22 cellular contexts compared by ENCODE assay signal in the genomic region with DNA sequence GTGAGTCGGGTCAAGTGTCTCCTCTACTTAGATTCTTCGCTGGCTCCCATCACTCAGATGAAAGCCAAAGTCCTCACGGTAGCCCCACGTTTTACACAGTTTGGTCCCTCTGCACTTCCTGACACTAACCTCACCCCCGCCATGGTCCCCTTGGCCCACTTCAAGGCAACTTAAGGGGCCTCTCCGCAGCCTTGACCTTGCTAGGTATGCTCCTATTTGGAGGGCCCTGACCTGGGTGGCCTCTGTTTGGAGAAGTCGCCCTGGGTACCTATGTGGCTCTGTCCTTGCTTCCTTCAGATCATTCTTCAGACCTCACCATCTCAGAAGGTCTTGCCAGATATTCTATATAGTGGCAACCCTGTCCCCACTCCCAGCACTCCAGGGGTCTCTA.
"Had no signal": no experiment of that assay in that cellular context is flagged by ENCODE, and none has a peak within 500 bp of the region (broad histone marks: within the 10 kb centered on the region; RNA-seq: fewer than 3 reads in every experiment).

No MANE protein-coding gene starts in this region.

- H3K4me1 Mint-ChIP-seq: stimulated activated effector memory CD8-positive, alpha-beta T cell treated with anti-CD3 and anti-CD28 coated beads, Interleukin-12 subunit alpha, Interleukin-12 subunit beta, amount 100 ng/mL, for 72 hours had no signal

- H3K4me3 Mint-ChIP-seq: immature natural killer cell; naive thymus-derived CD8-positive, alpha-beta T cell; nephron progenitor cell; stimulated activated effector memory CD8-positive, alpha-beta T cell treated with anti-CD3 and anti-CD28 coated beads, Interleukin-12 subunit alpha, Interleukin-12 subunit beta, amount 100 ng/mL, for 72 hours; stimulated activated naive CD8-positive, alpha-beta T cell treated with anti-CD3 and anti-CD28 coated beads, Interleukin-15, Interleukin-2, amounts not matched to agents 100 ng/mL and 50 ng/mL, for 24 hours had no signal

- H3K27ac Mint-ChIP-seq: nephron progenitor cell; progenitor cell of endocrine pancreas; stimulated activated effector memory CD8-positive, alpha-beta T cell treated with anti-CD3 and anti-CD28 coated beads, Interleukin-12 subunit alpha, Interleukin-12 subunit beta, amount 100 ng/mL, for 72 hours; stimulated activated naive CD8-positive, alpha-beta T cell treated with anti-CD3 and anti-CD28 coated beads, Interleukin-15, Interleukin-2, amounts not matched to agents 100 ng/mL and 50 ng/mL, for 24 hours had no signal

- H3K27ac ChIP-seq: coronary artery, lower lobe of right lung, pancreas, right atrium auricular region, thoracic aorta, tibial nerve, upper lobe of left lung had no signal

- DNase-seq: effector memory CD4-positive, alpha-beta T cell; esophagus squamous epithelium; foreskin melanocyte; hypothalamus; immature natural killer cell; islet precursor cell; kidney glomerular epithelial cell; lower lobe of right lung; nephron progenitor cell; pancreas; stimulated activated CD4-positive, alpha-beta T cell treated with anti-CD3 and anti-CD28 coated beads, Interleukin-2, amount 100 ng/mL, for 24 hours; stimulated activated CD4-positive, alpha-beta T cell treated with anti-CD3 and anti-CD28 coated beads, Interleukin-4, amount 100 ng/mL, for 24 hours; upper lobe of left lung had no signal

- H3K4me3 ChIP-seq: coronary artery, esophagus squamous epithelium, lower lobe of right lung, pancreas, right atrium auricular region, smooth muscle cell, thoracic aorta, tibial nerve, upper lobe of left lung had no signal

- H3K9me3 ChIP-seq: esophagus squamous epithelium, lower lobe of right lung, pancreas, right atrium auricular region, thoracic aorta, tibial nerve, upper lobe of left lung had no signal

- H3K27me3 ChIP-seq: esophagus squamous epithelium, pancreas, right atrium auricular region, tibial nerve, upper lobe of left lung had no signal

- ATAC-seq: naive thymus-derived CD8-positive, alpha-beta T cell; stimulated activated effector memory CD8-positive, alpha-beta T cell treated with anti-CD3 and anti-CD28 coated beads, Interleukin-12 subunit alpha, Interleukin-12 subunit beta, amount 100 ng/mL, for 72 hours had no signal

- H3K4me1 ChIP-seq: lower lobe of right lung, pancreas, upper lobe of left lung had no signal

- H3K36me3 Mint-ChIP-seq: stimulated activated effector memory CD8-positive, alpha-beta T cell treated with anti-CD3 and anti-CD28 coated beads, Interleukin-12 subunit alpha, Interleukin-12 subunit beta, amount 100 ng/mL, for 72 hours had no signal

- H3K4me2 ChIP-seq: smooth muscle cell had no signal

- H3K27me3 Mint-ChIP-seq: naive thymus-derived CD8-positive, alpha-beta T cell; progenitor cell of endocrine pancreas; stimulated activated naive CD8-positive, alpha-beta T cell treated with anti-CD3 and anti-CD28 coated beads, Interleukin-15, Interleukin-2, amounts not matched to agents 100 ng/mL and 50 ng/mL, for 24 hours had no signal

- H3K36me3 ChIP-seq: lower lobe of right lung, pancreas, right atrium auricular region, thoracic aorta, upper lobe of left lung had no signal

- H3K9me3 Mint-ChIP-seq: immature natural killer cell; naive thymus-derived CD8-positive, alpha-beta T cell; nephron progenitor cell; stimulated activated effector memory CD8-positive, alpha-beta T cell treated with anti-CD3 and anti-CD28 coated beads, Interleukin-12 subunit alpha, Interleukin-12 subunit beta, amount 100 ng/mL, for 72 hours; stimulated activated naive CD8-positive, alpha-beta T cell treated with anti-CD3 and anti-CD28 coated beads, Interleukin-15, Interleukin-2, amounts not matched to agents 100 ng/mL and 50 ng/mL, for 24 hours had no signal
